8 cellular contexts compared by ENCODE assay signal in genomic region chr3:39405687-39406367, GRCh38. TPM values are rescaled to one million over a fixed set of nuclear protein-coding genes. Genes with fewer than 3 reads are reported as not detected.
A peak's percentile ranks its signal among the peaks of the same experiment; 100 is the strongest.
DNase-seq lines count a peak whose midpoint lies in the region; ATAC-seq, FAIRE-seq and TF ChIP-seq lines count a peak whose summit lies in the region.

No MANE protein-coding gene starts in this region.

- TF ChIP-seq CTCF in body of pancreas (IDR thresholded peaks at IDR 0.05) (no peak), lung (IDR thresholded peaks at IDR 0.05; ENCODE audit: control extremely low read depth, extremely low read depth) (no peak), transverse colon (IDR thresholded peaks at IDR 0.05) (no peak)

- H3K36me3 ChIP-seq in body of pancreas (replicated peaks in 1 of 2; ENCODE audit: insufficient read depth in 1 of 2, low read depth in 2 of 2) (peaks cover 0 to under 1% of the 10 kb centered on the region in 2 donors), lung (ENCODE audit: control insufficient read depth in 2 of 2, insufficient read depth in 2 of 2, low read length in 2 of 2) (peaks cover 7 to 11% of the 10 kb centered on the region in 2 donors), transverse colon (peaks cover 0 to 18% (median 8%) of the 10 kb centered on the region in 4 donors)

- ATAC-seq in body of pancreas (no peak), lung (ENCODE audit: insufficient read depth, low FRiP score) (no peak), GM18873 (IDR thresholded peaks at IDR 0.05; ENCODE audit: low FRiP score, unreplicated experiment) (no peak)

- peaks cover 29% of the 10 kb centered on the region for H3K4me1 ChIP-seq in body of pancreas
- H3K4me1 ChIP-seq in lung (ENCODE audit: control insufficient read depth in 2 of 2, insufficient read depth in 2 of 2, low read length in 2 of 2) = peaks cover 5 to 8% of the 10 kb centered on the region in 2 donors
- H3K4me1 ChIP-seq in transverse colon = peaks cover 6 to 38% (median 21%) of the 10 kb centered on the region in 4 donors

- intact Hi-C loops in body of pancreas (cut with DNase I) = no loop called here
- intact Hi-C loops in transverse colon (cut with DNase I; ENCODE audit: low total_unique reads) = loop anchor here (2.0 kb wide), 1 partner anchor 23 kb away; the partner anchor contains the start of gene SLC25A38

- H3K27me3 ChIP-seq in body of pancreas = no peaks in the 10 kb centered on the region
- no peaks in the 10 kb centered on the region for H3K27me3 ChIP-seq in lung (ENCODE audit: control insufficient read depth, insufficient read depth)
- H3K27me3 ChIP-seq in transverse colon = no peaks in the 10 kb centered on the region

- WGBS in body of pancreas, 2 donors = 63 to 71% methylated on average over 13 of the region's 13 CpGs
- 75 to 76% methylated on average over 13 of the region's 13 CpGs for WGBS in lung, 2 donors
- 62 to 68% methylated on average over 8 to 13 of the region's 13 CpGs for WGBS in transverse colon (ENCODE audit: low coverage in 1 of 2), 2 donors

- FAIRE-seq in GM12892 (lab: Jason Lieb, UNC) = no peak

- H3K27me3 Mint-ChIP-seq in activated naive CD4-positive, alpha-beta T cell treated with anti-CD3 and anti-CD28 coated beads, Interleukin-2, amount 10 ng/mL, durations not matched to agents 7 days and 5 days = no peaks in the 10 kb centered on the region

- TF ChIP-seq POLR2A in body of pancreas (IDR thresholded peaks at IDR 0.05) (no peak), transverse colon (IDR thresholded peaks at IDR 0.05) (no peak), GM12892 (IDR thresholded peaks at IDR 0.05; ENCODE audit: low read depth, low read length) (no peak)

- peak overlapping the region; percentile 95 for H3K27ac Mint-ChIP-seq in activated naive CD4-positive, alpha-beta T cell treated with anti-CD3 and anti-CD28 coated beads, Interleukin-2, amount 10 ng/mL, durations not matched to agents 7 days and 5 days

- CTCF ChIA-PET in activated naive CD4-positive, alpha-beta T cell treated with anti-CD3 and anti-CD28 coated beads, Interleukin-2, amount 10 ng/mL, durations not matched to agents 7 days and 5 days (lab: Charles Lee) = interaction anchor here (1.0 to 3.0 kb wide), 7 partner anchors 17 to 212 kb away, joined by 3 to 10 read pairs (median 3); no protein-coding TSS in a partner anchor

- DNase-seq in activated naive CD4-positive, alpha-beta T cell treated with anti-CD3 and anti-CD28 coated beads, Interleukin-2, amount 10 ng/mL, durations not matched to agents 7 days and 5 days = no peak
- no peak for DNase-seq in activated naive CD4-positive, alpha-beta T cell treated with anti-CD3 and anti-CD28 coated beads, Interleukin-2, amount 50 U/mL, for 16 hours
- no peak for DNase-seq in body of pancreas
- DNase-seq in lung (ENCODE audit: low spot score) = no peak
- no peak for DNase-seq in transverse colon
- no peak for DNase-seq in GM12892 (ENCODE audit: insufficient read length)
- DNase-seq in NK-92 (lab: John Stamatoyannopoulos, UW; ENCODE audit: unreplicated experiment) = no peak

- H3K4me3 ChIP-seq in body of pancreas (peak overlapping the region in 1 of 2 donors; percentile 60), lung (peak overlapping the region; percentile 83), transverse colon (peak overlapping the region; percentile 59 to 78 (median 74))

- H3K36me3 Mint-ChIP-seq in activated naive CD4-positive, alpha-beta T cell treated with anti-CD3 and anti-CD28 coated beads, Interleukin-2, amount 10 ng/mL, durations not matched to agents 7 days and 5 days = peaks cover 39% of the 10 kb centered on the region

- H3K4me3 Mint-ChIP-seq in activated naive CD4-positive, alpha-beta T cell treated with anti-CD3 and anti-CD28 coated beads, Interleukin-2, amount 10 ng/mL, durations not matched to agents 7 days and 5 days = peak overlapping the region; percentile 85

- H3K27ac ChIP-seq in body of pancreas (peak overlapping the region; percentile 81 to 94 (median 82)), lung (ENCODE audit: low read depth in 1 of 2, low read length in 1 of 2) (peak overlapping the region; percentile 91 to 96), transverse colon (peak overlapping the region; percentile 82 to 92 (median 89))

- H3K9me3 Mint-ChIP-seq in activated naive CD4-positive, alpha-beta T cell treated with anti-CD3 and anti-CD28 coated beads, Interleukin-2, amount 10 ng/mL, durations not matched to agents 7 days and 5 days = no peaks in the 10 kb centered on the region

- H3K4me1 Mint-ChIP-seq in activated naive CD4-positive, alpha-beta T cell treated with anti-CD3 and anti-CD28 coated beads, Interleukin-2, amount 10 ng/mL, durations not matched to agents 7 days and 5 days = peaks cover 45% of the 10 kb centered on the region

- TF ChIP-seq EP300 in transverse colon (IDR thresholded peaks at IDR 0.05; ENCODE audit: low read depth) = no peak

- in situ Hi-C loops in transverse colon (cut with MboI; ENCODE audit: low pct_ligation_motif_present in 1 of 4, low pct_unique_long_range_greater_than_20kb in 1 of 4, low sequenced_read_pairs in 3 of 4) = loop anchor here in 1 of 4 donors (25.0 kb wide), 1 partner anchor 906 kb away; the partner anchor contains the start of gene EIF1B

- H3K9me3 ChIP-seq in body of pancreas = no peaks in the 10 kb centered on the region
- H3K9me3 ChIP-seq in lung (ENCODE audit: control insufficient read depth in 2 of 2, insufficient read depth in 1 of 2, low read length in 1 of 2) = no peaks in the 10 kb centered on the region
- H3K9me3 ChIP-seq in transverse colon = no peaks in the 10 kb centered on the region

RNA-seq across cellular contexts. Expression of gene RPSA, which starts 0.7 kb away (rescaled TPM):
- total RNA-seq in body of pancreas = 100 to 1,000 TPM; 555 to 696 TPM
- total RNA-seq in lung = 1,000 to 10,000 TPM in 1 of 2 donors, 100 to 1,000 TPM in 1; 657 to 1,053 TPM
- 1,000 to 10,000 TPM; 1,464 to 1,968 TPM for polyA plus RNA-seq in lung
- total RNA-seq in transverse colon = 1,000 to 10,000 TPM in 1 of 4 donors, 100 to 1,000 TPM in 3; 460 to 1,003 (median 843) TPM
- polyA plus RNA-seq in GM12892 (2012; ENCODE audit: missing spikeins) = 4,651 TPM

RNA-seq across cellular contexts. Expression of gene SLC25A38, which starts 22.7 kb away (rescaled TPM):
- total RNA-seq in body of pancreas (10 to 100 TPM; 17.5 to 28.8 TPM), lung (10 to 100 TPM; 26.7 to 31.0 TPM), transverse colon (10 to 100 TPM; 10.5 to 61.7 (median 40.4) TPM)
- polyA plus RNA-seq in lung = 10 to 100 TPM; 24.8 to 28.1 TPM
- polyA plus RNA-seq in GM12892 (2012; ENCODE audit: missing spikeins) = 19.1 TPM
